In the genomic region with DNA sequence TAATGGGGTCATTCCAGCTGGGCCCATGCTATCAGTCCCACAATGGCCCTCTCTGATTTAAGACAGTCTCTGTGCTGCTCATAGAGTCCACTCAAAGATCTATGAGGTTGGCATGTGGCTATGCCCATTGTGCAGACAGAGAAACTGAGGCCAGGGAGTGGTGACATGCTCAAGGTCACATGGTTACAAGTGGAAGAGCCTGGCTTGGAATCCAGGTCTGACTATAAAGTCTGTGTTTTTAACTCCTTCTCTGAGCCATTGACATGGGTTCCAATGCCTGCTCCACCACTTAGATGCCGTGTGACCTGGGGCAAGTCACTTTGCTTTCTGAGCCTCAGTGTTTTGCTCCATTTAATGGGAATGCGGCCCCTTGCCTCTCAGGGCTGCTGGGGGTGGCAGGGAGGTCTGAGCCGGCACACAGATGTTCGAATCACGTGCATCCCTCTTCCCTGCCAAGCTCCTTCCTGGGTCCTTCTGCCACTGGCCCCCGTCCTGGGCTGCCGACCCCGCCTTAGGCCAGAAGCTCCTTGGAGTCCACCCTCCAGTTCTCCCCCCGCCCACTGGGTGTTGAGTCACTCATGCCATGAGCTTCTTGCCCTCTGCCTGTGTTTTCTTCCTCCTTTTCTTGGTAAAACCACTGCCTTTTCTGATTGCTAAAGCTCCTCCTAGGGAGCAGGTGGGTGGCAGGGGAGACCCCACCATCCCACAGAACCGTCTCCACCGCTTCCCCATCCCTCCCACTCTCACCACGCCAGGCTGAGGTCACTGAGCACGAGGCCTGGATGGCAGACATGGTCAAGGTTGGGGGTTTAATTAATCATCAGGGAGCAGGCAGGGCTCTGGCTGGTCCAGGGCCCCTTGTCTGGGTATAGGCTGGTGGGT, we compare ENCODE assay signal across 10 cellular contexts. TPM values are rescaled to one million over a fixed set of nuclear protein-coding genes. Genes with fewer than 3 reads are reported as not detected.
DNase-seq lines count a peak whose midpoint lies in the region; ATAC-seq and TF ChIP-seq lines count a peak whose summit lies in the region.
"Had no signal": no experiment of that assay in that cellular context is flagged by ENCODE, and none has a peak within 500 bp of the region (broad histone marks: within the 10 kb centered on the region; RNA-seq: fewer than 3 reads in every experiment).

No MANE protein-coding gene starts in this region.

- TF ChIP-seq POLR2A in Peyer's patch (IDR thresholded peaks at IDR 0.05): no peak

- H3K36me3 ChIP-seq in Peyer's patch: no peaks in the 10 kb centered on the region
- H3K36me3 ChIP-seq: heart right ventricle had no signal

- H3K9me3 ChIP-seq in Peyer's patch: peaks cover 0 to 5% (median 0%) of the 10 kb centered on the region in 4 donors

- DNase-seq in HCEC 1CT: peak; percentile 43
- DNase-seq in Peyer's patch: peak in 2 of 3 donors; percentile 43 to 67
- DNase-seq in fibroblast of the aortic adventitia (ENCODE audit: low read depth): peak; percentile 65
- peak; percentile 8 for DNase-seq in stimulated activated CD8-positive, alpha-beta memory T cell treated with anti-CD3 and anti-CD28 coated beads, Interleukin-4, amount 100 ng/mL, for 24 hours (ENCODE audit: low read depth)
- DNase-seq in OCI-M2 (lab: John Stamatoyannopoulos, UW; ENCODE audit: unreplicated experiment): no peak
- DNase-seq: heart right ventricle, NCI-H526 had no signal

- H3K27me3 ChIP-seq in Peyer's patch: no peaks in the 10 kb centered on the region
- H3K27me3 ChIP-seq: heart right ventricle had no signal

- H3K4me3 ChIP-seq in Peyer's patch (no peak overlapping the region), fibroblast of the aortic adventitia (ENCODE audit: low read depth, low read length) (no peak overlapping the region)
- H3K4me3 ChIP-seq: heart right ventricle had no signal

- no peaks in the 10 kb centered on the region for H3K4me1 ChIP-seq in Peyer's patch

- peak overlapping the region in 2 of 4 donors; percentile 2 to 49 for H3K27ac ChIP-seq in Peyer's patch

- TF ChIP-seq CTCF in Peyer's patch (IDR thresholded peaks at IDR 0.05): no peak
- TF ChIP-seq CTCF in fibroblast of the aortic adventitia (IDR thresholded peaks at IDR 0.05; ENCODE audit: insufficient read depth, low read length): no peak

- ATAC-seq in GM21786 (IDR thresholded peaks at IDR 0.05; ENCODE audit: unreplicated experiment) (no peak), HG03565 (IDR thresholded peaks at IDR 0.05; ENCODE audit: unreplicated experiment) (no peak), GM18511 (IDR thresholded peaks at IDR 0.05; ENCODE audit: unreplicated experiment) (no peak)

RNA-seq across cellular contexts. Expression of gene CEBPB, which starts 35.7 kb away (rescaled TPM):
- total RNA-seq in Peyer's patch (10 to 100 TPM; 13.8 to 41.3 (median 27.8) TPM), fibroblast of the aortic adventitia (ENCODE audit: low replicate concordance) (38.1 TPM in 2 replicates)
